23 cellular contexts compared by ENCODE assay signal in the genomic region with DNA sequence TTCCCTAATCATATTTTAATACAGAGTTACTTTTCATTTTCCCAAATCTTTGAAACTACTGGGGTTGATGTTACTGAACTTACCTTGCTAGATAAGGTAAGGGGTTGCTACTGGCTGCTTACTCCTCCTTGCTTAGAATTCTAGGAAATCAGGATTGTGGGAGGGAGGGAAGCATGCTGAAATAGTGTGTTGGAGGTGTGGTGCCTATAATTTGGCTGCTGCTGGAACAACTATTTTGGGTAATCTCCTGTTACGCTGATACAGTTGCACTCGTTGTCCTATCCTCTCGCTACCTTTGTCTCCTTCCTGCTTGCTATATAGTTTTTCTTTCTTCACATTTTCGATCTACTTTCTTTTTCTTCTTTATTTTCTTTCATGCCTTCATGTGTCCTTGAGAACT.
"Had no signal": no experiment of that assay in that cellular context is flagged by ENCODE, and none has a peak within 500 bp of the region (broad histone marks: within the 10 kb centered on the region; RNA-seq: fewer than 3 reads in every experiment).

No MANE protein-coding gene starts in this region.

- H3K4me3 ChIP-seq: colonic mucosa, coronary artery, dorsolateral prefrontal cortex, esophagus muscularis mucosa, esophagus squamous epithelium, gastrocnemius medialis, gastroesophageal sphincter, heart left ventricle, heart right ventricle had no signal

- H3K27ac ChIP-seq: colonic mucosa, coronary artery, dorsolateral prefrontal cortex, epithelial cell of prostate, esophagus muscularis mucosa, esophagus squamous epithelium, foreskin keratinocyte, gastrocnemius medialis, gastroesophageal sphincter, heart left ventricle, heart right ventricle had no signal

- ATAC-seq: effector memory CD8-positive, alpha-beta T cell; esophagus mucosa; foreskin keratinocyte; gastrocnemius medialis; gastroesophageal sphincter; heart left ventricle; heart right ventricle had no signal

- H3K27me3 ChIP-seq: colonic mucosa, esophagus muscularis mucosa, esophagus squamous epithelium, gastrocnemius medialis, heart left ventricle had no signal

- H3K9me3 ChIP-seq: colonic mucosa, esophagus muscularis mucosa, esophagus squamous epithelium, gastrocnemius medialis, gastroesophageal sphincter, heart left ventricle, heart right ventricle had no signal

- H3K36me3 ChIP-seq: colonic mucosa, esophagus muscularis mucosa, esophagus squamous epithelium, gastrocnemius medialis, gastroesophageal sphincter, heart left ventricle, heart right ventricle had no signal

- DNase-seq: colonic mucosa; cortex of kidney; dermis blood vessel endothelial cell; dorsolateral prefrontal cortex; effector CD4-positive, alpha-beta T cell; effector CD8-positive, alpha-beta T cell; effector memory CD4-positive, alpha-beta T cell; effector memory CD8-positive, alpha-beta T cell; erythroblast; esophagus squamous epithelium; foreskin fibroblast; foreskin keratinocyte; foreskin melanocyte; gastrocnemius medialis; glutamatergic neuron; heart left ventricle; heart right ventricle had no signal

- H3K9me3 Mint-ChIP-seq: dendritic cell treated with granulocyte-macrophage colony-stimulating factor and Interleukin-4, amounts not matched to agents 40 ng/mL and 50 ng/mL, for 4 days had no signal

- H3K27ac Mint-ChIP-seq: dendritic cell treated with granulocyte-macrophage colony-stimulating factor and Interleukin-4, amounts not matched to agents 40 ng/mL and 50 ng/mL, for 4 days; effector memory CD8-positive, alpha-beta T cell had no signal

- H3K4me3 Mint-ChIP-seq: dendritic cell treated with granulocyte-macrophage colony-stimulating factor and Interleukin-4, amounts not matched to agents 40 ng/mL and 50 ng/mL, for 4 days; effector memory CD8-positive, alpha-beta T cell had no signal

- H3K4me1 ChIP-seq: colonic mucosa, esophagus muscularis mucosa, esophagus squamous epithelium, foreskin keratinocyte, gastrocnemius medialis, gastroesophageal sphincter, heart right ventricle had no signal

- H3K27me3 Mint-ChIP-seq: dendritic cell treated with granulocyte-macrophage colony-stimulating factor and Interleukin-4, amounts not matched to agents 40 ng/mL and 50 ng/mL, for 4 days; effector memory CD8-positive, alpha-beta T cell had no signal
